Comparison of ENCODE assay signal across 1 cellular context in genomic region chr19:48284891-48285290, GRCh38.
TF ChIP-seq lines count a peak whose summit lies in the region.

No MANE protein-coding gene starts in this region.

TF ChIP-seq in WTC11, 78 proteins besides CTCF, POLR2A, EP300 and RAD21 (continued from another document):
- TF ChIP-seq PREB (CRISPR knock-in tag; IDR thresholded peaks at IDR 0.05; ENCODE audit: borderline replicate concordance): no peak
- TF ChIP-seq E2F5 (CRISPR knock-in tag; IDR thresholded peaks at IDR 0.05): no peak
- no peak for TF ChIP-seq ATF1 (CRISPR knock-in tag; IDR thresholded peaks at IDR 0.05)
- TF ChIP-seq EMX1 (CRISPR knock-in tag; IDR thresholded peaks at IDR 0.05): no peak
- TF ChIP-seq IRF1 (CRISPR knock-in tag; IDR thresholded peaks at IDR 0.05): no peak
- TF ChIP-seq JUN (CRISPR knock-in tag; IDR thresholded peaks at IDR 0.05): no peak
- no peak for TF ChIP-seq ZNF121 (CRISPR knock-in tag; IDR thresholded peaks at IDR 0.05)
- TF ChIP-seq ZNF396 (CRISPR knock-in tag; IDR thresholded peaks at IDR 0.05; ENCODE audit: borderline replicate concordance): no peak
- TF ChIP-seq CREM (CRISPR knock-in tag; IDR thresholded peaks at IDR 0.05): no peak
